ENCODE assay signal across 19 cellular contexts in the genomic region with DNA sequence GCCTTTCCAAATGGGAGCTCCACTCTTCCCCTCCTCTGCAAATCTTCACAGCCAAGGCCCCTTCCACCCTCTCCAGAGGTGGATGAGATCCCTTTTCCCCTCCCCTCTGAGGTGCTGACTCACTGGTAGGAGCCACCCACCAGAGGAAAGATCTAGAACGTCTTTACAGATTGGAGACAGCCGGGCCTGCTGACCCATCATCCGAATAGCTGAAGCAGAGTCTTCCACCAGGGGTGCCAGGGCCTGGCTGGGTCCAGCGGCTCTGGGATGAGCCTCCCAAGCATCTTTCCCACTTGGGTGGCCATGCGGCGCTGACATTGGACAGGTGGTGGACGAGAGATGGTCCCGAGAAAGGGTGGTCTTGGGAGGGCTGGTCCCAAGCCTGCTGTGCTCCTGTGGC. TPM values are rescaled to one million over a fixed set of nuclear protein-coding genes. Genes with fewer than 3 reads are reported as not detected.
A peak's percentile ranks its signal among the peaks of the same experiment; 100 is the strongest.
DNase-seq lines count a peak whose midpoint lies in the region; ATAC-seq and TF ChIP-seq lines count a peak whose summit lies in the region.
"Had no signal": no experiment of that assay in that cellular context is flagged by ENCODE, and none has a peak within 500 bp of the region (broad histone marks: within the 10 kb centered on the region; RNA-seq: fewer than 3 reads in every experiment).

No MANE protein-coding gene starts in this region.

- H3K4me3 ChIP-seq in ACC112 (ENCODE audit: low read depth, low read length) (no peak overlapping the region), HCT116 (replicated peaks in 1 of 2; ENCODE audit: low read depth in 1 of 2, low read length in 2 of 2) (no peak overlapping the region), choroid plexus epithelial cell (ENCODE audit: low read depth, low read length) (no peak overlapping the region)
- H3K4me3 ChIP-seq: lower lobe of right lung had no signal

- no peak for TF ChIP-seq POLR2A in HCT116 (IDR thresholded peaks at IDR 0.05; ENCODE audit: borderline replicate concordance, extremely low read depth, insufficient read depth, insufficient read length)

- H4K20me1 ChIP-seq in HCT116 (ENCODE audit: insufficient read depth) = no peaks in the 10 kb centered on the region

- H3K4me1 Mint-ChIP-seq in natural killer cell = peaks cover 32 to 45% of the 10 kb centered on the region in 2 donors

- H3K27ac Mint-ChIP-seq in natural killer cell = peak overlapping the region; percentile 22 to 93
- H3K27ac Mint-ChIP-seq: effector memory CD8-positive, alpha-beta T cell had no signal

- RAD21 ChIA-PET in HCT116 (lab: Charles Lee; ENCODE audit: low non-redundant PET in 1 of 2, low total read pairs in 2 of 2, uncharacterized antibody in 2 of 2, unreplicated experiment in 2 of 2) = no interaction called here

- ATAC-seq in HCT116 (0 out of 2 replicates have a peak, but pooled peaks have one; percentile 5), natural killer cell (no peak), GM19035 (IDR thresholded peaks at IDR 0.05; ENCODE audit: unreplicated experiment) (no peak), GM21737 (IDR thresholded peaks at IDR 0.05; ENCODE audit: unreplicated experiment) (no peak)
- ATAC-seq: activated naive CD4-positive, alpha-beta T cell treated with anti-CD3 and anti-CD28 coated beads, Interleukin-2, amount 50 U/mL, for 72 hours; effector memory CD8-positive, alpha-beta T cell; lower lobe of right lung; stimulated activated naive CD8-positive, alpha-beta T cell treated with anti-CD3 and anti-CD28 coated beads, Interleukin-15, amount 100 ng/mL, for 72 hours had no signal

- H2AFZ ChIP-seq in ACC112 (ENCODE audit: low read length, unreplicated experiment) = no peak overlapping the region
- H2AFZ ChIP-seq in HCT116 (ENCODE audit: low read depth, low read length, poor library complexity, severe bottlenecking) = no peak overlapping the region

- H3K27me3 ChIP-seq in ACC112 (ENCODE audit: insufficient read depth, low read length) = peaks cover 14% of the 10 kb centered on the region; the same call in 1 of the 2 replicates
- H3K27me3 ChIP-seq in HCT116 (ENCODE audit: insufficient read depth, low read length) = no peaks in the 10 kb centered on the region

- no peaks in the 10 kb centered on the region for H3K36me3 Mint-ChIP-seq in natural killer cell

- H3K27ac ChIP-seq in ACC112 (ENCODE audit: low read depth, low read length) (peak overlapping the region; percentile 99), HCT116 (ENCODE audit: low read depth, low read length) (no peak overlapping the region)
- H3K27ac ChIP-seq: lower lobe of right lung had no signal

- H3K4me2 ChIP-seq in HCT116 (ENCODE audit: low read length) = no peak overlapping the region

- no peak overlapping the region for H3K4me3 Mint-ChIP-seq in natural killer cell
- H3K4me3 Mint-ChIP-seq: effector memory CD8-positive, alpha-beta T cell; stimulated activated naive CD8-positive, alpha-beta T cell treated with anti-CD3 and anti-CD28 coated beads, Interleukin-15, amount 100 ng/mL, for 72 hours had no signal

- H3K9me3 ChIP-seq in HCT116 (ENCODE audit: control insufficient read depth in 1 of 2, insufficient read depth in 1 of 2, low read depth in 1 of 2, low read length in 2 of 2) = no peaks in the 10 kb centered on the region
- H3K9me3 ChIP-seq: lower lobe of right lung had no signal

- intact Hi-C loops in HCT116 (cut with micrococcal nuclease) = no loop called here
- intact Hi-C loops in natural killer cell (cut with micrococcal nuclease) = loop anchor here (5.0 kb wide), 1 partner anchor 35 kb away; a partner anchor contains a TSS

- DNase-seq in HCT116 (ENCODE audit: low read depth, low spot score) (no peak), choroid plexus epithelial cell (ENCODE audit: low read depth) (peak; percentile 50), natural killer cell (no peak), Kasumi-1 (lab: John Stamatoyannopoulos, UW) (no peak), globus pallidus (ENCODE audit: low spot score) (no peak)
- DNase-seq: Calu3; effector memory CD8-positive, alpha-beta T cell; foreskin melanocyte; lower lobe of right lung; naive B cell; NCI-H146; T-helper 9 cell had no signal

- H3K4me1 ChIP-seq in ACC112 (ENCODE audit: control insufficient read depth, insufficient read depth, low read length, unreplicated experiment) (peaks cover 45% of the 10 kb centered on the region), HCT116 (ENCODE audit: control insufficient read depth in 1 of 2, insufficient read depth in 2 of 2, low read length in 2 of 2) (0 out of 4 replicates have a peak, but pooled peaks cover 0 to 2% of the 10 kb centered on the region in 2 experiments)

- no peaks in the 10 kb centered on the region for H3K9me2 ChIP-seq in HCT116 (ENCODE audit: insufficient read depth)

- no TSS peak for BruUV-seq in HCT116 (replicated peaks; lab: Mats Ljungman, UMichigan)

- TF ChIP-seq RAD21 in HCT116 (IDR thresholded peaks at IDR 0.05; ENCODE audit: low read depth) = no peak

- H3K27me3 Mint-ChIP-seq in natural killer cell (ENCODE audit: low read depth in 2 of 2) = peaks cover 0 to 5% of the 10 kb centered on the region in 2 donors

- H3K9me3 Mint-ChIP-seq in natural killer cell = no peaks in the 10 kb centered on the region
- H3K9me3 Mint-ChIP-seq: activated naive CD4-positive, alpha-beta T cell treated with anti-CD3 and anti-CD28 coated beads, Interleukin-2, amount 50 U/mL, for 72 hours; effector memory CD8-positive, alpha-beta T cell; naive B cell; stimulated activated naive CD8-positive, alpha-beta T cell treated with anti-CD3 and anti-CD28 coated beads, Interleukin-15, amount 100 ng/mL, for 72 hours had no signal

- no peak for TF ChIP-seq CTCF in HCT116 (IDR thresholded peaks at IDR 0.05 in 2 of 3, conservative IDR thresholded peaks at IDR 0.05 in 1 of 3; ENCODE audit: borderline replicate concordance in 1 of 3, insufficient read depth in 1 of 3, low read depth in 2 of 3, low read length in 2 of 3)
- no peak for TF ChIP-seq CTCF in choroid plexus epithelial cell (conservative IDR thresholded peaks at IDR 0.05; ENCODE audit: low read depth, low read length)
- no peak for TF ChIP-seq CTCF in natural killer cell (IDR thresholded peaks at IDR 0.05)

- H3K79me2 ChIP-seq in ACC112 (ENCODE audit: control insufficient read depth, insufficient read depth, low read length, unreplicated experiment) (no peaks in the 10 kb centered on the region), HCT116 (ENCODE audit: insufficient read depth, low read length) (no peaks in the 10 kb centered on the region)

- no peaks in the 10 kb centered on the region; the same call in 1 of the 2 replicates for H3K36me3 ChIP-seq in ACC112 (ENCODE audit: insufficient read depth, low read length)
- H3K36me3 ChIP-seq in HCT116 (ENCODE audit: control insufficient read depth in 1 of 2, insufficient read depth in 2 of 2, low read length in 2 of 2) = peaks cover 5 to 8% of the 10 kb centered on the region in 2 experiments; a peak in 3 of 4 replicates

- CTCF ChIA-PET in HCT116 (lab: Charles Lee) = no interaction called here

- POLR2A ChIA-PET in HCT116 (lab: Charles Lee) = no interaction called here

- no peak overlapping the region for H3K9ac ChIP-seq in HCT116 (ENCODE audit: low read length)

TF ChIP-seq in HCT116, 20 proteins besides CTCF, POLR2A, EP300 and RAD21:
- TF ChIP-seq TCF7L2 (IDR thresholded peaks at IDR 0.05; ENCODE audit: borderline replicate concordance, extremely low read depth, insufficient read depth, insufficient read length) (no peak), ELF1 (IDR thresholded peaks at IDR 0.05; ENCODE audit: borderline replicate concordance, low read depth) (no peak), CBX3 (IDR thresholded peaks at IDR 0.05; ENCODE audit: low read depth) (no peak)

RNA-seq across cellular contexts. Expression of a gene that starts 9.0 kb away (rescaled TPM):
- total RNA-seq in HCT116 (2021; ENCODE audit: unreplicated experiment) = 17.3 TPM
- polyA plus RNA-seq in HCT116 (2012) = 20.5 and 25.0 TPM in 2 replicates
- 1 to 10 TPM in 2 of 3 donors, under 1 TPM in 1; 0.33 to 4.8 (median 4.3) TPM for total RNA-seq in natural killer cell
- total RNA-seq: lower lobe of right lung had no signal

RNA-seq across cellular contexts. Expression of a gene that starts 29.3 kb away (rescaled TPM):
- total RNA-seq in HCT116 (2021; ENCODE audit: unreplicated experiment) = 0.61 TPM
- 0.53 and 0.55 TPM in 2 replicates for polyA plus RNA-seq in HCT116 (2012)
- not detected for total RNA-seq in natural killer cell
- total RNA-seq: activated naive CD4-positive, alpha-beta T cell treated with anti-CD3 and anti-CD28 coated beads, Interleukin-2, amount 50 U/mL, for 72 hours; H4; pulmonary artery endothelial cell had no signal

RNA-seq across cellular contexts. Expression of a gene that starts 35.7 kb away (rescaled TPM):
- 53.4 TPM for total RNA-seq in HCT116 (2021; ENCODE audit: unreplicated experiment)
- polyA plus RNA-seq in HCT116 (2012) = 28.7 and 32.4 TPM in 2 replicates
- 100 to 1,000 TPM; 146 to 200 (median 183) TPM for total RNA-seq in natural killer cell
